8 cellular contexts compared by ENCODE assay signal in the genomic region with DNA sequence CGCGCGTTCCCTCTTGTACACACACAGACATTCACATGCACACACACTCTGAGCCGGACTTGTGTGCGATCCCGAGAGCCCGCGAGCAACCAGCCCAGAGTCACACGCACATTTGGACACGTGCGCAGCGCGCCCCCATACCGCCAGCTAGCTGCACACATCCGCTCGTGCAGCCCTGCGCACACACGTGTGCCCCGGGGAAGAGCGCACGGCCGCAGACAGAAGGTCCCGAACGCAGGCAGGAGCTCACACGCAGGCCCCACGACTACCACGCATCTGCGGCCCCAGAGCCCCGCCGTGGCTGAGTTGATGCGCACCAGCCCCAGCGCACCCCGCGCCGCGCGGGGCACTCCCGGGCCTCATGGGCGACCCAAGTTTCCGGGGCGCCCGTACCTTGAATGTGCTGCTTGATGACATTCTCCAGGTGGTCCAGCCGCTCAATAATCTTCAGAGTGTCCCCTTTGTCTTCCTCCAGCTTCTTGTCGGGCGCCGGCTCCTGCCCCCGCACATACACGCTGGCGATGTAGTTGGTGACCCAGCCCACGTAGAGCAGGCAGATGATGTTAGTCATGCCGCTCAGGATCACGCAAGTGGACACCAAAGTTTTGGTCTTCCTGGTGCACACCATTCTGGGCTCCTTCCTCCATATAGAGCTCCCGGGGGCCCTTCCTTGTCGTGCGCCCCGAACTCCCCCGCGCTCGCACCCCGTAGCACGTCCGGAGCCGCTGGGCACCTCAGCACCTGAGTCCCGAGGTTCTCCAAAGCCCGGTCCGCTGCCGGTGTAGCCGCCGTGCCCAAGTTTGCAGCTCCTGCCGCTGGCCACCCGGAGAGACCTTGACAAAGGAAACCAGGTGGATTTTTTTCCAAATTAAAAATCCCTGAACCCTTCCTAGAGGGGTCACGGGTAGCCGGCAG. TPM values are rescaled to one million over a fixed set of nuclear protein-coding genes. Genes with fewer than 3 reads are reported as not detected.
DNase-seq lines count a peak whose midpoint lies in the region; ATAC-seq, FAIRE-seq and TF ChIP-seq lines count a peak whose summit lies in the region.

No MANE protein-coding gene starts in this region.

- peaks cover 4% of the 10 kb centered on the region for H3K79me2 ChIP-seq in GM23338 (replicated peaks; ENCODE audit: insufficient read depth)
- no peaks in the 10 kb centered on the region for H3K79me2 ChIP-seq in K562 (ENCODE audit: control insufficient read depth, insufficient read depth, low read length)
- peaks cover 50% of the 10 kb centered on the region for H3K79me2 ChIP-seq in keratinocyte (ENCODE audit: control insufficient read depth, insufficient read depth, low read length)

- in situ Hi-C loops in K562 (cut with MboI) = no loop called here

- peak overlapping the region in 1 of 2 experiments; percentile 87; a peak in 2 of 4 replicates for H3K9ac ChIP-seq in K562 (ENCODE audit: insufficient read depth in 1 of 2, low read depth in 2 of 2, low read length in 2 of 2)
- H3K9ac ChIP-seq in keratinocyte (ENCODE audit: control insufficient read depth, extremely low read depth, insufficient read depth, low read length) = peak overlapping the region; percentile 82

- 0 out of 2 replicates have a peak, but pooled peaks cover 7% of the 10 kb centered on the region for H3K9me2 ChIP-seq in GM23338 (ENCODE audit: insufficient read depth)

- H3K4me3 ChIP-seq in GM23338 (peak overlapping the region; percentile 90), K562 (peak overlapping the region; percentile 17; the same call in 1 of the 2 replicates), keratinocyte (ENCODE audit: control insufficient read depth in 2 of 3, extremely low read depth in 1 of 3, insufficient read depth in 2 of 3, low read depth in 1 of 3, low read length in 3 of 3) (peak overlapping the region; percentile 71 to 85 (median 83))

- peaks cover 30% of the 10 kb centered on the region for H3K4me1 Mint-ChIP-seq in GM23338

- no peak for TF ChIP-seq RAD21 in K562 (CRISPR knock-in tag; conservative IDR thresholded peaks at IDR 0.05 in 1 of 2, IDR thresholded peaks at IDR 0.05 in 1 of 2)

- no peaks in the 10 kb centered on the region for H3K36me3 ChIP-seq in GM23338 (ENCODE audit: insufficient read depth)
- no peaks in the 10 kb centered on the region for H3K36me3 ChIP-seq in K562 (ENCODE audit: control insufficient read depth, insufficient read depth, low read length)
- H3K36me3 ChIP-seq in keratinocyte (ENCODE audit: control insufficient read depth in 2 of 2, extremely low read depth in 1 of 2, insufficient read depth in 2 of 2, low read length in 2 of 2) = no peaks in the 10 kb centered on the region

- intact Hi-C loops in K562 (cut with micrococcal nuclease) = no loop called here

- H3K36me3 Mint-ChIP-seq in GM23338 (ENCODE audit: low read depth) = no peaks in the 10 kb centered on the region

- POLR2A ChIA-PET in K562 (lab: Yijun Ruan, JAX) = interaction anchor here (0.6 to 1.0 kb wide), 4 partner anchors 13 to 721 kb away, joined by 3 to 5 read pairs (median 4); no protein-coding TSS in a partner anchor

- H3K4me2 ChIP-seq in GM23338 (peak overlapping the region; percentile 99), K562 (ENCODE audit: insufficient read depth, low read length) (peak overlapping the region; percentile 55), keratinocyte (ENCODE audit: control insufficient read depth, extremely low read depth, insufficient read depth, low read depth, low read length) (peak overlapping the region; percentile 87)

- ATAC-seq in GM23338 (peak; percentile 12), K562 (no peak; the same call in 2 of the 3 replicates)

- H3K9me1 ChIP-seq in K562 (ENCODE audit: control insufficient read depth, insufficient read depth, low read length) (no peaks in the 10 kb centered on the region), keratinocyte (ENCODE audit: control insufficient read depth, extremely low read depth, insufficient read depth, low read length) (no peaks in the 10 kb centered on the region)

- H3K4me3 Mint-ChIP-seq in GM23338 = peak overlapping the region; percentile 87

- dilution Hi-C loops in keratinocyte (cut with MboI; ENCODE audit: extremely low pct_ligation_motif_present, low sequenced_read_pairs) = no loop called here

- BruUV-seq in K562 (replicated peaks; lab: Mats Ljungman, UMichigan) = no TSS peak

- peaks cover 31% of the 10 kb centered on the region for H3K27me3 Mint-ChIP-seq in GM23338 (ENCODE audit: insufficient read depth, low read depth, poor library complexity)

- FAIRE-seq in K562 (lab: Jason Lieb, UNC) = no peak
- FAIRE-seq in keratinocyte (lab: Jason Lieb, UNC) = no peak

- no peak for TF ChIP-seq POLR2A in K562 (conservative IDR thresholded peaks at IDR 0.05)

- no peaks in the 10 kb centered on the region for H3K9me3 Mint-ChIP-seq in GM23338

- H4K20me1 ChIP-seq in GM23338 (replicated peaks; ENCODE audit: insufficient read depth) (peaks cover 15% of the 10 kb centered on the region), K562 (replicated peaks; ENCODE audit: control insufficient read depth, insufficient read depth, low read length) (no peaks in the 10 kb centered on the region), keratinocyte (ENCODE audit: control insufficient read depth, extremely low read depth, insufficient read depth, low read length) (peaks cover 5% of the 10 kb centered on the region)

- H3K27ac Mint-ChIP-seq in GM23338 = no peak overlapping the region

- DNase-seq in NCI-H146 (lab: John Stamatoyannopoulos, UW) = peak; percentile 58
- DNase-seq in NCI-H146 treated with DMSO at 0.1 percent for 48 hours (lab: John Stamatoyannopoulos, UW; ENCODE audit: unreplicated experiment) = no peak
- DNase-seq in GM23338 (ENCODE audit: low spot score) = peak; percentile 50
- DNase-seq in NCI-H2227 treated with DMSO at 0.1 percent for 48 hours (lab: John Stamatoyannopoulos, UW) = peak; percentile 45
- DNase-seq in K562 (ENCODE audit: extremely low read depth in 1 of 4, low spot score in 3 of 4) = peak in 2 of 4 experiments; percentile 10 to 12
- no peak for DNase-seq in keratinocyte (ENCODE audit: low read depth, low spot score)
- peak; percentile 30 for DNase-seq in stimulated activated CD4-positive, alpha-beta T cell treated with anti-CD3 and anti-CD28 coated beads, Interleukin-1b, Interleukin-23, amount 100 ng/mL, for 48 hours
- DNase-seq in NK-92 (lab: John Stamatoyannopoulos, UW; ENCODE audit: unreplicated experiment) = no peak

- 48% methylated on average over 62 of the region's 73 CpGs for whole genome bisulfite sequencing in K562 (ENCODE audit: insufficient coverage, low coverage, missing lambda C conversion rate)

- no peaks in the 10 kb centered on the region for H3K9me3 ChIP-seq in K562 (replicated peaks; ENCODE audit: control insufficient read depth, insufficient read depth, low read depth, low read length)
- H3K9me3 ChIP-seq in keratinocyte (ENCODE audit: control insufficient read depth, low read depth, low read length) = no peaks in the 10 kb centered on the region

- 0 out of 2 replicates have a peak, but pooled peaks cover 3% of the 10 kb centered on the region for H3F3A ChIP-seq in GM23338 (replicated peaks; ENCODE audit: low read depth)

- CTCF ChIA-PET in K562 (lab: Yijun Ruan, JAX; ENCODE audit: low intra/inter-chr PET ratio) = interaction anchor here (0.7 kb wide), 1 partner anchor 451 kb away, joined by 3 read pairs; no protein-coding TSS in a partner anchor

- H2AFZ ChIP-seq in GM23338 (peak overlapping the region; percentile 94), K562 (ENCODE audit: low read depth, low read length) (peak overlapping the region; percentile 65), keratinocyte (ENCODE audit: control insufficient read depth, low read length) (peak overlapping the region; percentile 83)

- H3K4me1 ChIP-seq in GM23338 (ENCODE audit: insufficient read depth) (peaks cover 20% of the 10 kb centered on the region), K562 (replicated peaks in 1 of 2; ENCODE audit: control insufficient read depth in 2 of 2, insufficient read depth in 2 of 2, low read length in 2 of 2) (peaks cover 0 to 24% of the 10 kb centered on the region in 2 experiments; a peak in 2 of 5 replicates), keratinocyte (ENCODE audit: control insufficient read depth, extremely low read depth, insufficient read depth, low read length) (peaks cover 15% of the 10 kb centered on the region)

- H3K27ac ChIP-seq in GM23338 (ENCODE audit: low read depth) (no peak overlapping the region), K562 (ENCODE audit: extremely low read depth, low read depth, low read length) (no peak overlapping the region), keratinocyte (ENCODE audit: control insufficient read depth, insufficient read depth, low read length) (peak overlapping the region; percentile 59)

- peaks cover 54% of the 10 kb centered on the region for H3K27me3 ChIP-seq in GM23338 (ENCODE audit: insufficient read depth)
- peaks cover 9 to 28% of the 10 kb centered on the region in 2 experiments for H3K27me3 ChIP-seq in K562 (ENCODE audit: control insufficient read depth in 2 of 2, insufficient read depth in 2 of 2, low read length in 2 of 2)
- no peaks in the 10 kb centered on the region for H3K27me3 ChIP-seq in keratinocyte (ENCODE audit: control insufficient read depth, extremely low read depth, insufficient read depth, low read length)

- no peak for TF ChIP-seq EP300 in K562 (IDR thresholded peaks at IDR 0.05; ENCODE audit: low read length)

- TF ChIP-seq CTCF in GM23338 (conservative IDR thresholded peaks at IDR 0.05; ENCODE audit: low read depth in 2 of 2) (no peak; a peak in 1 of 4 replicates), K562 (IDR thresholded peaks at IDR 0.05 in 2 of 3, conservative IDR thresholded peaks at IDR 0.05 in 1 of 3; ENCODE audit: insufficient read depth in 2 of 3, low read depth in 1 of 3, low read length in 3 of 3) (no peak), keratinocyte (optimal IDR thresholded peaks at IDR 0.05 in 1 of 3, IDR thresholded peaks at IDR 0.05 in 1 of 3, conservative IDR thresholded peaks at IDR 0.05 in 1 of 3; ENCODE audit: extremely low read depth in 1 of 3, insufficient read depth in 2 of 3, low read length in 3 of 3) (peak in 2 of 3 experiments; percentile 9 to 72)

RNA-seq across cellular contexts. Expression of a gene that starts 0.6 kb away (rescaled TPM):
- 10.8 and 12.2 TPM in 2 replicates for total RNA-seq in GM23338 (2014; rRNA removed; shearing (Covaris generic))
- polyA plus RNA-seq in GM23338 (2016; fragmentation: Nextera tagmentation; extraction: Ambion mirVana) (3.2 and 4.3 TPM in 2 replicates), K562 (2011; rRNA removed) (0.03 TPM in 1 of 2 replicates, not detected in the other), K562 (2014; fragmentation: Illumina TruSeq; extraction: Trizol) (not detected in 2 replicates), K562 (2014; fragmentation: Nextera tagmentation; extraction: Ambion mirVana) (not detected), K562 (2014; rRNA removed) (not detected in 2 replicates), keratinocyte (27.2 to 35.5 TPM (median 29.3 TPM) in 3 replicates)
- total RNA-seq in K562 (2011; cell fraction: chromatin; rRNA removed; ENCODE audit: low replicate concordance) = 0.14 TPM in 1 of 2 replicates, not detected in the other
- total RNA-seq in K562 (2011; cell fraction: nucleolus; rRNA removed) = not detected in 2 replicates
- not detected in 2 replicates for total RNA-seq in K562 (2011; cell fraction: nucleoplasm; rRNA removed)
- total RNA-seq in K562 (2014; rRNA removed) (not detected in 2 replicates), K562 (2014; rRNA removed; fragmentation: Illumina TruSeq; extraction: Trizol) (not detected in 2 replicates), K562 (2015; rRNA removed; fragmentation: Illumina TruSeq; extraction: Trizol) (not detected in 2 replicates), K562 (2021) (0.07 TPM in 1 of 2 replicates, not detected in the other)
- 0.16 TPM in 1 of 2 replicates, not detected in the other for polyA plus RNA-seq in K562 (2011; cell fraction: cytosol; rRNA removed)
- polyA plus RNA-seq in K562 (2011; cell fraction: nucleus; rRNA removed) = 0.04 TPM in 2 replicates
- 0.04 TPM in 2 replicates for polyA plus RNA-seq in K562 (2012)
- not detected in 2 replicates for polyA minus RNA-seq in K562 (2011; rRNA and poly(A)+ RNA removed)
- polyA minus RNA-seq in K562 (2011; cell fraction: cytosol; rRNA and poly(A)+ RNA removed) = not detected in 2 replicates
- polyA minus RNA-seq in K562 (2011; cell fraction: nucleus; rRNA and poly(A)+ RNA removed) = 0.11 TPM in 1 of 2 replicates, not detected in the other
- polyA plus RNA-seq in keratinocyte (2011; ENCODE audit: low read depth) = 9.0 TPM
- 12.0 and 18.0 TPM in 2 replicates for polyA plus RNA-seq in keratinocyte (2011; cell fraction: cytosol; rRNA removed)
- 42.4 and 46.6 TPM in 2 replicates for polyA plus RNA-seq in keratinocyte (2011; cell fraction: nucleus; rRNA removed)
- 12.8 and 24.1 TPM in 2 replicates for polyA plus RNA-seq in keratinocyte (2012; ENCODE audit: low replicate concordance)
- polyA minus RNA-seq in keratinocyte = 27.7 to 34.9 TPM (median 29.1 TPM) in 3 replicates
- 17.8 TPM for polyA minus RNA-seq in keratinocyte (2011; cell fraction: cytosol; rRNA and poly(A)+ RNA removed)
- 32.6 and 40.7 TPM in 2 replicates for polyA minus RNA-seq in keratinocyte (2011; cell fraction: nucleus; rRNA and poly(A)+ RNA removed)

Comparison
In these comparisons a context has a peak if more than half of its experiments do, and no peak if none do; other contexts are left out.
1. DNase-seq: peak in NCI-H146 (single experiment), GM23338 (single experiment), NCI-H2227 treated with DMSO at 0.1 percent for 48 hours (single experiment) and stimulated activated CD4-positive, alpha-beta T cell treated with anti-CD3 and anti-CD28 coated beads, Interleukin-1b, Interleukin-23, amount 100 ng/mL, for 48 hours (single experiment); none in NCI-H146 treated with DMSO at 0.1 percent for 48 hours (single experiment), keratinocyte (single experiment) and NK-92 (single experiment).
2. H3K4me3 ChIP-seq: peak in every context shown above with its lines; median percentile 90 in GM23338; 83 in keratinocyte; 17 in K562.
3. CTCF ChIP-seq: peak in keratinocyte (2 of 3); none in GM23338 (0 of 2) and K562 (0 of 3).
4. Peak in every context shown above with its lines, with median percentiles within 50 percentile points of each other: H2AFZ ChIP-seq and H3K4me2 ChIP-seq.